In the genomic region with DNA sequence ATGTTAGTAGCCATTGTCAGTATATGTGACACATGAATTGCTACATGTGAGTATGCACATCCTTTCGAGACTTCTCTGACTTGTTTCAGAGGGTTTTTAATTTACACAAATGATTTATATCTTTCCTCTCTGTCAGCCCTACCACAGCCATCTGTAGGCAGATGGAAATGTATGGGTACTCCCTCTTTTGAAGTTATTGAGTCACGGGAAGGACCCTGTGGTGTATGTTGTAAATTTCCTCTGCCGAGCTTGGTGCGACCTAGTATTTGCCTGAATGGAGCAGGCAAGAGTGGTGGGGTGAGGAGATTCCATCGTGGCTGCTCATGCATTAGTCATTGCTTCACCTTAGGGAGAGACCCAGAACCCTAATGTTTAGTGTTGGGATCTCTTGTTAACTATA, we compare ENCODE assay signal across 14 cellular contexts.
DNase-seq lines count a peak whose midpoint lies in the region; ATAC-seq, FAIRE-seq and TF ChIP-seq lines count a peak whose summit lies in the region.
"Had no signal": no experiment of that assay in that cellular context is flagged by ENCODE, and none has a peak within 500 bp of the region (broad histone marks: within the 10 kb centered on the region; RNA-seq: fewer than 3 reads in every experiment).

No MANE protein-coding gene starts in this region.

- no peaks in the 10 kb centered on the region for H3K27me3 ChIP-seq in HepG2 (ENCODE audit: control insufficient read depth in 1 of 2, insufficient read depth in 2 of 2, low read length in 2 of 2)
- no peaks in the 10 kb centered on the region for H3K27me3 ChIP-seq in SK-N-SH (ENCODE audit: insufficient read depth)
- H3K27me3 ChIP-seq: upper lobe of right lung had no signal

- FAIRE-seq in H54 (lab: Jason Lieb, UNC) (peak; percentile 96), RCC 7860 (lab: Jason Lieb, UNC) (peak; percentile 84), HepG2 (lab: Jason Lieb, UNC) (no peak)

- peak; percentile 97 for DNase-seq in H54 (ENCODE audit: insufficient read length, low spot score)
- DNase-seq in RCC 7860 (ENCODE audit: low spot score) = peak; percentile 89
- DNase-seq in activated naive CD8-positive, alpha-beta T cell treated with anti-CD3 and anti-CD28 coated beads, Interleukin-2, amount 50 U/mL, for 24 hours = peak; percentile 50
- DNase-seq in stimulated activated CD4-positive, alpha-beta T cell treated with anti-CD3 and anti-CD28 coated beads, Interleukin-1b, Interleukin-23, amount 100 ng/mL, for 48 hours = peak; percentile 68
- no peak for DNase-seq in Kasumi-1 (lab: John Stamatoyannopoulos, UW)
- DNase-seq in NK-92 treated with Interleukin-12 subunit alpha and Interleukin-12 subunit beta, amount 100 ng/mL, for 24 hours (lab: John Stamatoyannopoulos, UW) = no peak
- DNase-seq in HepG2 (ENCODE audit: low spot score) = no peak
- DNase-seq in SK-N-SH = no peak
- DNase-seq: activated gamma-delta T cell treated with Interleukin-2 at 50 U/mL for 16 hours; Calu3; effector memory CD8-positive, alpha-beta T cell; naive thymus-derived CD8-positive, alpha-beta T cell; NCI-H69; upper lobe of right lung had no signal

- H3K27ac Mint-ChIP-seq in activated naive CD8-positive, alpha-beta T cell treated with anti-CD3 and anti-CD28 coated beads, Interleukin-2, amount 50 U/mL, for 24 hours = peak overlapping the region; percentile 86

- TF ChIP-seq POLR2A in H54 (IDR thresholded peaks at IDR 0.05; ENCODE audit: low read depth, low read length) (no peak), HepG2 (IDR thresholded peaks at IDR 0.05; ENCODE audit: insufficient read depth in 1 of 2, low read depth in 2 of 2, low read length in 2 of 2) (no peak)

- POLR2A ChIA-PET in HepG2 (lab: Yijun Ruan, JAX) = no interaction called here
- POLR2A ChIA-PET in SK-N-SH (lab: Yijun Ruan, JAX) = no interaction called here

- peak overlapping the region; percentile 20 for H3K4me3 Mint-ChIP-seq in activated naive CD8-positive, alpha-beta T cell treated with anti-CD3 and anti-CD28 coated beads, Interleukin-2, amount 50 U/mL, for 24 hours
- H3K4me3 Mint-ChIP-seq: effector memory CD8-positive, alpha-beta T cell had no signal

- TF ChIP-seq EP300 in HepG2 (IDR thresholded peaks at IDR 0.05; ENCODE audit: low read depth in 2 of 2, low read length in 2 of 2) (no peak), HepG2 (CRISPR knock-in tag; IDR thresholded peaks at IDR 0.05; ENCODE audit: borderline replicate concordance) (no peak), SK-N-SH (IDR thresholded peaks at IDR 0.05; ENCODE audit: borderline replicate concordance in 1 of 2, low read depth in 1 of 2, low read length in 1 of 2) (no peak)

- H3K79me2 ChIP-seq in HepG2 (ENCODE audit: insufficient read depth, low read length) (no peaks in the 10 kb centered on the region), SK-N-SH (ENCODE audit: insufficient read depth) (no peaks in the 10 kb centered on the region)

- intact Hi-C loops in HepG2 (cut with micrococcal nuclease; ENCODE audit: unreplicated experiment) = no loop called here

- no peaks in the 10 kb centered on the region for H3K9me2 ChIP-seq in SK-N-SH

- no peak overlapping the region for H3K9ac ChIP-seq in HepG2 (ENCODE audit: insufficient read depth, low read depth, low read length)
- no peak overlapping the region for H3K9ac ChIP-seq in SK-N-SH

- no peak overlapping the region for H2AFZ ChIP-seq in HepG2 (ENCODE audit: low read length)
- H2AFZ ChIP-seq in SK-N-SH (ENCODE audit: low read depth) = no peak overlapping the region

- peaks cover 16% of the 10 kb centered on the region for H3K9me3 Mint-ChIP-seq in activated naive CD8-positive, alpha-beta T cell treated with anti-CD3 and anti-CD28 coated beads, Interleukin-2, amount 50 U/mL, for 24 hours

- peaks cover 6% of the 10 kb centered on the region for H3F3A ChIP-seq in SK-N-SH (replicated peaks; ENCODE audit: insufficient read depth)

- H4K20me1 ChIP-seq in HepG2 (ENCODE audit: insufficient read depth, low read length) (no peaks in the 10 kb centered on the region; the same call in 1 of the 2 replicates), SK-N-SH (ENCODE audit: insufficient read depth) (no peaks in the 10 kb centered on the region)

- peaks cover 0 to 5% of the 10 kb centered on the region in 2 experiments; a peak in 1 of 5 replicates for H3K36me3 ChIP-seq in HepG2 (replicated peaks in 1 of 2; ENCODE audit: control insufficient read depth in 1 of 2, insufficient read depth in 2 of 2, low read length in 2 of 2)
- peaks cover 0 to 5% of the 10 kb centered on the region in 2 experiments for H3K36me3 ChIP-seq in SK-N-SH (replicated peaks in 1 of 2; ENCODE audit: control insufficient read depth in 1 of 2, insufficient read depth in 2 of 2, low read length in 1 of 2)
- H3K36me3 ChIP-seq: upper lobe of right lung had no signal

- H3K9me3 ChIP-seq in HepG2 (ENCODE audit: low read length) (peaks cover 31% of the 10 kb centered on the region), SK-N-SH (peaks cover 11% of the 10 kb centered on the region)

- peak; percentile 86 for ATAC-seq in activated naive CD8-positive, alpha-beta T cell treated with anti-CD3 and anti-CD28 coated beads, Interleukin-2, amount 50 U/mL, for 24 hours
- no peak for ATAC-seq in HepG2
- ATAC-seq: effector memory CD8-positive, alpha-beta T cell; naive thymus-derived CD8-positive, alpha-beta T cell; upper lobe of right lung had no signal

- TF ChIP-seq CTCF in HepG2 (CRISPR knock-in tag; IDR thresholded peaks at IDR 0.05) (no peak), SK-N-SH (IDR thresholded peaks at IDR 0.05) (no peak)

- H3K4me3 ChIP-seq in HepG2 (replicated peaks in 1 of 3; ENCODE audit: insufficient read depth in 1 of 3, low read depth in 2 of 3, low read length in 3 of 3) (no peak overlapping the region), SK-N-SH (ENCODE audit: low read depth in 2 of 2, low read length in 1 of 2) (no peak overlapping the region)
- H3K4me3 ChIP-seq: upper lobe of right lung had no signal

- 98% methylated on average over 5 of the region's 5 CpGs for WGBS in HepG2 (ENCODE audit: low lambda C conversion rate)
- 91% methylated on average over 5 of the region's 5 CpGs for WGBS in SK-N-SH (ENCODE audit: low lambda C conversion rate)

- H3K4me1 ChIP-seq in HepG2 (ENCODE audit: insufficient read depth, low read length) (no peaks in the 10 kb centered on the region), SK-N-SH (ENCODE audit: control insufficient read depth in 1 of 2, insufficient read depth in 2 of 2, low read depth in 1 of 2, low read length in 1 of 2) (no peaks in the 10 kb centered on the region)

- BruUV-seq in HepG2 (replicated peaks; lab: Mats Ljungman, UMichigan) = no TSS peak

- H3K4me2 ChIP-seq in HepG2 (ENCODE audit: low read depth, low read length) (no peak overlapping the region), SK-N-SH (no peak overlapping the region)

- H3K4me1 Mint-ChIP-seq in activated naive CD8-positive, alpha-beta T cell treated with anti-CD3 and anti-CD28 coated beads, Interleukin-2, amount 50 U/mL, for 24 hours = peaks cover 64% of the 10 kb centered on the region

- CTCF ChIA-PET in HepG2 (lab: Yijun Ruan, JAX; ENCODE audit: low intra/inter-chr PET ratio, low total read pairs) = no interaction called here
- CTCF ChIA-PET in SK-N-SH (lab: Yijun Ruan, JAX) = no interaction called here

- in situ Hi-C loops in HepG2 (cut with HindIII; ENCODE audit: extremely low pct_ligation_motif_present, low pct_unique_long_range_greater_than_20kb) = no loop called here

- H3K27ac ChIP-seq in HepG2 (ENCODE audit: extremely low read length, insufficient read depth, low read length) (no peak overlapping the region), SK-N-SH (ENCODE audit: low read depth in 2 of 2, low read length in 1 of 2) (no peak overlapping the region)
- H3K27ac ChIP-seq: upper lobe of right lung had no signal

- TF ChIP-seq RAD21 in HepG2 (CRISPR knock-in tag; IDR thresholded peaks at IDR 0.05) (no peak), SK-N-SH (IDR thresholded peaks at IDR 0.05; ENCODE audit: low read length) (no peak)

- H3K27me3 Mint-ChIP-seq in activated naive CD8-positive, alpha-beta T cell treated with anti-CD3 and anti-CD28 coated beads, Interleukin-2, amount 50 U/mL, for 24 hours = no peaks in the 10 kb centered on the region
- H3K27me3 Mint-ChIP-seq: effector memory CD8-positive, alpha-beta T cell; naive thymus-derived CD8-positive, alpha-beta T cell had no signal

- H3K36me3 Mint-ChIP-seq in activated naive CD8-positive, alpha-beta T cell treated with anti-CD3 and anti-CD28 coated beads, Interleukin-2, amount 50 U/mL, for 24 hours (ENCODE audit: low read depth) = peaks cover 62% of the 10 kb centered on the region

TF ChIP-seq in SK-N-SH, 30 proteins besides CTCF, POLR2A, EP300 and RAD21:
- TF ChIP-seq MXI1 (IDR thresholded peaks at IDR 0.05; ENCODE audit: low read depth, low read length) (no peak), FOXJ3 (CRISPR knock-in tag; IDR thresholded peaks at IDR 0.05) (no peak), RCOR1 (IDR thresholded peaks at IDR 0.05; ENCODE audit: low read length) (no peak), SIN3A (IDR thresholded peaks at IDR 0.05; ENCODE audit: borderline replicate concordance, low read depth, low read length) (no peak), JUND (IDR thresholded peaks at IDR 0.05) (no peak), NRF1 (IDR thresholded peaks at IDR 0.05; ENCODE audit: low read depth, low read length) (no peak), USF2 (IDR thresholded peaks at IDR 0.05; ENCODE audit: borderline replicate concordance, low read depth, low read length) (no peak)
- TF ChIP-seq, protein P1, sequence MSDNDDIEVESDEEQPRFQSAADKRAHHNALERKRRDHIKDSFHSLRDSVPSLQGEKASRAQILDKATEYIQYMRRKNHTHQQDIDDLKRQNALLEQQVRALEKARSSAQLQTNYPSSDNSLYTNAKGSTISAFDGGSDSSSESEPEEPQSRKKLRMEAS (IDR thresholded peaks at IDR 0.05; ENCODE audit: low read depth) = no peak

Comparison
In these comparisons a context has a peak if more than half of its experiments do, and no peak if none do; other contexts are left out.
1. DNase-seq: peak in H54 (single experiment), RCC 7860 (single experiment), activated naive CD8-positive, alpha-beta T cell treated with anti-CD3 and anti-CD28 coated beads, Interleukin-2, amount 50 U/mL, for 24 hours (single experiment) and stimulated activated CD4-positive, alpha-beta T cell treated with anti-CD3 and anti-CD28 coated beads, Interleukin-1b, Interleukin-23, amount 100 ng/mL, for 48 hours (single experiment); none in Kasumi-1 (0 of 2), NK-92 treated with Interleukin-12 subunit alpha and Interleukin-12 subunit beta, amount 100 ng/mL, for 24 hours (single experiment), HepG2 (single experiment) and SK-N-SH (single experiment).